ENCODE assay signal across 12 cellular contexts in genomic region chr18:6363216-6363615, GRCh38. TPM values are rescaled to one million over a fixed set of nuclear protein-coding genes. Genes with fewer than 3 reads are reported as not detected.
A peak's percentile ranks its signal among the peaks of the same experiment; 100 is the strongest.
DNase-seq lines count a peak whose midpoint lies in the region; ATAC-seq and TF ChIP-seq lines count a peak whose summit lies in the region.
"Had no signal": no experiment of that assay in that cellular context is flagged by ENCODE, and none has a peak within 500 bp of the region (broad histone marks: within the 10 kb centered on the region; RNA-seq: fewer than 3 reads in every experiment).

No MANE protein-coding gene starts in this region.

- no peak overlapping the region for H3K27ac Mint-ChIP-seq in activated naive CD4-positive, alpha-beta T cell treated with anti-CD3 and anti-CD28 coated beads, Interleukin-2, amount 50 U/mL, for 72 hours
- no peak overlapping the region for H3K27ac Mint-ChIP-seq in activated naive CD4-positive, alpha-beta T cell treated with anti-CD3 and anti-CD28 coated beads, Interleukin-2, amount 10 ng/mL, durations not matched to agents 7 days and 5 days
- H3K27ac Mint-ChIP-seq: endodermal cell had no signal

- peak overlapping the region; percentile 25 to 36 for H3K4me3 ChIP-seq in testis
- H3K4me3 ChIP-seq: spleen had no signal

- 54 to 62% methylated on average over 7 of the region's 7 CpGs for WGBS in testis, 2 donors

- no peaks in the 10 kb centered on the region for H3K36me3 Mint-ChIP-seq in activated naive CD4-positive, alpha-beta T cell treated with anti-CD3 and anti-CD28 coated beads, Interleukin-2, amount 50 U/mL, for 72 hours
- H3K36me3 Mint-ChIP-seq in activated naive CD4-positive, alpha-beta T cell treated with anti-CD3 and anti-CD28 coated beads, Interleukin-2, amount 10 ng/mL, durations not matched to agents 7 days and 5 days: no peaks in the 10 kb centered on the region

- H3K27ac ChIP-seq in testis: peak overlapping the region; percentile 43 to 54
- H3K27ac ChIP-seq: spleen had no signal

- no peaks in the 10 kb centered on the region for H3K36me3 ChIP-seq in testis (ENCODE audit: low read depth, missing control alignments)
- H3K36me3 ChIP-seq: spleen had no signal

- intact Hi-C loops in testis (cut with DNase I; ENCODE audit: low total_unique reads): no loop called here

- no peaks in the 10 kb centered on the region for H3K4me1 Mint-ChIP-seq in activated naive CD4-positive, alpha-beta T cell treated with anti-CD3 and anti-CD28 coated beads, Interleukin-2, amount 10 ng/mL, durations not matched to agents 7 days and 5 days

- no peaks in the 10 kb centered on the region for H3K27me3 ChIP-seq in testis
- H3K27me3 ChIP-seq: spleen had no signal

- H3K4me3 Mint-ChIP-seq in activated naive CD4-positive, alpha-beta T cell treated with anti-CD3 and anti-CD28 coated beads, Interleukin-2, amount 10 ng/mL, durations not matched to agents 7 days and 5 days: no peak overlapping the region
- H3K4me3 Mint-ChIP-seq: endodermal cell had no signal

- no peaks in the 10 kb centered on the region for H3K9me3 ChIP-seq in testis
- H3K9me3 ChIP-seq: spleen had no signal

- no peak for DNase-seq in activated naive CD4-positive, alpha-beta T cell treated with anti-CD3 and anti-CD28 coated beads, Interleukin-2, amount 50 U/mL, for 72 hours (ENCODE audit: low spot score in 2 of 2)
- DNase-seq in activated naive CD4-positive, alpha-beta T cell treated with anti-CD3 and anti-CD28 coated beads, Interleukin-2, amount 10 ng/mL, durations not matched to agents 7 days and 5 days: no peak
- DNase-seq in testis: no peak
- DNase-seq in activated effector memory CD4-positive, alpha-beta T cell treated with anti-CD3 and anti-CD28 coated beads, Interleukin-2, amount 50 U/mL, for 16 hours: no peak
- DNase-seq in SKM-1 treated with dmso at 0.1 percent for 144 hours (lab: John Stamatoyannopoulos, UW; ENCODE audit: unreplicated experiment): no peak
- DNase-seq in HuH-7.5 (ENCODE audit: low spot score): no peak
- DNase-seq: aorta, endodermal cell, NCI-H69, spleen had no signal

- TF ChIP-seq POLR2A in testis (IDR thresholded peaks at IDR 0.05): no peak

- peaks cover 0 to 7% of the 10 kb centered on the region in 2 donors for H3K9me3 Mint-ChIP-seq in activated naive CD4-positive, alpha-beta T cell treated with anti-CD3 and anti-CD28 coated beads, Interleukin-2, amount 50 U/mL, for 72 hours
- H3K9me3 Mint-ChIP-seq in activated naive CD4-positive, alpha-beta T cell treated with anti-CD3 and anti-CD28 coated beads, Interleukin-2, amount 10 ng/mL, durations not matched to agents 7 days and 5 days: peaks cover 5% of the 10 kb centered on the region
- H3K9me3 Mint-ChIP-seq: endodermal cell had no signal

- H3K4me1 ChIP-seq in testis: peaks cover 26% of the 10 kb centered on the region
- H3K4me1 ChIP-seq: spleen had no signal

- no peak for TF ChIP-seq CTCF in testis (IDR thresholded peaks at IDR 0.05)

- ATAC-seq in activated naive CD4-positive, alpha-beta T cell treated with anti-CD3 and anti-CD28 coated beads, Interleukin-2, amount 50 U/mL, for 72 hours: peak; percentile 39 to 43
- peak; percentile 56 for ATAC-seq in GM21786 (IDR thresholded peaks at IDR 0.05; ENCODE audit: unreplicated experiment)
- ATAC-seq in HG03432 (IDR thresholded peaks at IDR 0.05; ENCODE audit: unreplicated experiment): peak; percentile 84

- CTCF ChIA-PET in activated naive CD4-positive, alpha-beta T cell treated with anti-CD3 and anti-CD28 coated beads, Interleukin-2, amount 10 ng/mL, durations not matched to agents 7 days and 5 days (lab: Charles Lee): no interaction called here

- peaks cover 3% of the 10 kb centered on the region for H3K27me3 Mint-ChIP-seq in activated naive CD4-positive, alpha-beta T cell treated with anti-CD3 and anti-CD28 coated beads, Interleukin-2, amount 10 ng/mL, durations not matched to agents 7 days and 5 days

RNA-seq across cellular contexts. Expression of gene L3MBTL4, which starts 51.5 kb away (rescaled TPM):
- total RNA-seq in activated naive CD4-positive, alpha-beta T cell treated with anti-CD3 and anti-CD28 coated beads, Interleukin-2, amount 50 U/mL, for 72 hours: under 1 TPM; 0.10 to 0.55 TPM
- 10 to 100 TPM; 46.2 to 50.9 TPM for total RNA-seq in testis
- 26.6 TPM for polyA plus RNA-seq in testis (ENCODE audit: insufficient read depth, low read depth, low replicate concordance)

Comparison
In these comparisons a context has a peak if more than half of its experiments do, and no peak if none do; other contexts are left out.
1. RNA of gene L3MBTL4, which starts 51.5 kb away (total RNA-seq): 46.2 to 50.9 TPM in testis; 0.10 to 0.55 TPM in activated naive CD4-positive, alpha-beta T cell treated with anti-CD3 and anti-CD28 coated beads, Interleukin-2, amount 50 U/mL, for 72 hours; every median in the first group is over 10 times any median in the second.
2. Peak in every context shown above with its lines, with median percentiles within 50 percentile points of each other: ATAC-seq.